Comparison of ENCODE assay signal across 8 cellular contexts in genomic region chr16:28292731-28293588, GRCh38. TPM values are rescaled to one million over a fixed set of nuclear protein-coding genes. Genes with fewer than 3 reads are reported as not detected.
DNase-seq lines count a peak whose midpoint lies in the region; ATAC-seq and TF ChIP-seq lines count a peak whose summit lies in the region.

No MANE protein-coding gene starts in this region.

- DNase-seq in NCI-H1092 treated with DMSO at 0.1 percent for 48 hours (lab: John Stamatoyannopoulos, UW) (peak; percentile 40), GM03348 (ENCODE audit: low spot score) (no peak), NOMO-1 treated with DMSO at 0.1 percent for 48 hours (lab: John Stamatoyannopoulos, UW; ENCODE audit: unreplicated experiment) (no peak)
- DNase-seq in activated T-helper 2 cell treated with anti-CD3 and anti-CD28 coated beads, Interferon-gamma antibody, Interleukin-2, Interleukin-4, amounts not matched to agents 10 μg/mL and 5 μg/mL and 100 μg/mL, durations not matched to agents 14 hours and 24 hours and 36 hours (ENCODE audit: low spot score) = no peak
- no peak for DNase-seq in stimulated activated naive B cell treated with anti-CD40 and anti-IgM and Interleukin-4, amounts not matched to agents 10 μg/mL and 1 μg/mL and 100 μg/mL, for 72 hours
- no peak for DNase-seq in stimulated activated CD4-positive, alpha-beta T cell treated with anti-CD3 and anti-CD28 coated beads, Interleukin-1b, Interleukin-23, amount 100 ng/mL, for 48 hours

- intact Hi-C loops in activated T-helper 2 cell treated with anti-CD3 and anti-CD28 coated beads, Interferon-gamma antibody, Interleukin-2, Interleukin-4, amounts not matched to agents 10 μg/mL and 5 μg/mL and 100 μg/mL, durations not matched to agents 14 hours and 24 hours and 36 hours (cut with micrococcal nuclease) = loop anchor here (10.0 kb wide), 1 partner anchor 78 kb away; the partner anchor contains the start of gene XPO6

- no peak for TF ChIP-seq POLR2A in GM18505 (IDR thresholded peaks at IDR 0.05; ENCODE audit: borderline replicate concordance, extremely low read depth, insufficient read depth, insufficient read length)

- H3K4me3 Mint-ChIP-seq in activated T-helper 2 cell treated with anti-CD3 and anti-CD28 coated beads, Interferon-gamma antibody, Interleukin-2, Interleukin-4, amounts not matched to agents 10 μg/mL and 5 μg/mL and 100 μg/mL, durations not matched to agents 14 hours and 24 hours and 36 hours (ENCODE audit: low read depth) = peak overlapping the region; percentile 75
- peak overlapping the region; percentile 79 to 85 for H3K4me3 Mint-ChIP-seq in stimulated activated naive B cell treated with anti-CD40 and anti-IgM and Interleukin-4, amounts not matched to agents 10 μg/mL and 1 μg/mL and 100 μg/mL, for 72 hours

- H3K4me1 Mint-ChIP-seq in activated T-helper 2 cell treated with anti-CD3 and anti-CD28 coated beads, Interferon-gamma antibody, Interleukin-2, Interleukin-4, amounts not matched to agents 10 μg/mL and 5 μg/mL and 100 μg/mL, durations not matched to agents 14 hours and 24 hours and 36 hours (ENCODE audit: low read depth) = peaks cover 37% of the 10 kb centered on the region
- H3K4me1 Mint-ChIP-seq in stimulated activated naive B cell treated with anti-CD40 and anti-IgM and Interleukin-4, amounts not matched to agents 10 μg/mL and 1 μg/mL and 100 μg/mL, for 72 hours = peaks cover 5 to 16% of the 10 kb centered on the region in 2 donors

- peak; percentile 15 for ATAC-seq in GM18505 (IDR thresholded peaks at IDR 0.05; ENCODE audit: unreplicated experiment)
- peak in 1 of 2 donors; percentile 9 for ATAC-seq in stimulated activated naive B cell treated with anti-CD40 and anti-IgM and Interleukin-4, amounts not matched to agents 10 μg/mL and 1 μg/mL and 100 μg/mL, for 72 hours (replicated peaks)

- no peaks in the 10 kb centered on the region for H3K9me3 Mint-ChIP-seq in activated T-helper 2 cell treated with anti-CD3 and anti-CD28 coated beads, Interferon-gamma antibody, Interleukin-2, Interleukin-4, amounts not matched to agents 10 μg/mL and 5 μg/mL and 100 μg/mL, durations not matched to agents 14 hours and 24 hours and 36 hours
- H3K9me3 Mint-ChIP-seq in stimulated activated naive B cell treated with anti-CD40 and anti-IgM and Interleukin-4, amounts not matched to agents 10 μg/mL and 1 μg/mL and 100 μg/mL, for 72 hours = no peaks in the 10 kb centered on the region

- H3K27me3 Mint-ChIP-seq in activated T-helper 2 cell treated with anti-CD3 and anti-CD28 coated beads, Interferon-gamma antibody, Interleukin-2, Interleukin-4, amounts not matched to agents 10 μg/mL and 5 μg/mL and 100 μg/mL, durations not matched to agents 14 hours and 24 hours and 36 hours (ENCODE audit: low read depth) = peaks cover 22% of the 10 kb centered on the region
- H3K27me3 Mint-ChIP-seq in stimulated activated naive B cell treated with anti-CD40 and anti-IgM and Interleukin-4, amounts not matched to agents 10 μg/mL and 1 μg/mL and 100 μg/mL, for 72 hours = peaks cover 22 to 25% of the 10 kb centered on the region in 2 donors

- H3K36me3 Mint-ChIP-seq in activated T-helper 2 cell treated with anti-CD3 and anti-CD28 coated beads, Interferon-gamma antibody, Interleukin-2, Interleukin-4, amounts not matched to agents 10 μg/mL and 5 μg/mL and 100 μg/mL, durations not matched to agents 14 hours and 24 hours and 36 hours (ENCODE audit: low read depth) = no peaks in the 10 kb centered on the region
- no peaks in the 10 kb centered on the region for H3K36me3 Mint-ChIP-seq in stimulated activated naive B cell treated with anti-CD40 and anti-IgM and Interleukin-4, amounts not matched to agents 10 μg/mL and 1 μg/mL and 100 μg/mL, for 72 hours

- no peaks in the 10 kb centered on the region for H3K9me3 ChIP-seq in iPS-18c (ENCODE audit: control insufficient read depth, insufficient read depth, low read length)

- peak overlapping the region; percentile 91 for H3K4me3 ChIP-seq in iPS-18c (ENCODE audit: insufficient read depth, low read depth, low read length)

- no peak overlapping the region for H3K27ac Mint-ChIP-seq in activated T-helper 2 cell treated with anti-CD3 and anti-CD28 coated beads, Interferon-gamma antibody, Interleukin-2, Interleukin-4, amounts not matched to agents 10 μg/mL and 5 μg/mL and 100 μg/mL, durations not matched to agents 14 hours and 24 hours and 36 hours
- peak overlapping the region; percentile 42 for H3K27ac Mint-ChIP-seq in stimulated activated naive B cell treated with anti-CD40 and anti-IgM and Interleukin-4, amounts not matched to agents 10 μg/mL and 1 μg/mL and 100 μg/mL, for 72 hours

RNA-seq across cellular contexts. Expression of gene SBK1, which starts 0.6 kb away (rescaled TPM):
- total RNA-seq in activated T-helper 2 cell treated with anti-CD3 and anti-CD28 coated beads, Interferon-gamma antibody, Interleukin-2, Interleukin-4, amounts not matched to agents 10 μg/mL and 5 μg/mL and 100 μg/mL, durations not matched to agents 14 hours and 24 hours and 36 hours = 1.3 and 1.4 TPM in 2 replicates
